In the genomic region with DNA sequence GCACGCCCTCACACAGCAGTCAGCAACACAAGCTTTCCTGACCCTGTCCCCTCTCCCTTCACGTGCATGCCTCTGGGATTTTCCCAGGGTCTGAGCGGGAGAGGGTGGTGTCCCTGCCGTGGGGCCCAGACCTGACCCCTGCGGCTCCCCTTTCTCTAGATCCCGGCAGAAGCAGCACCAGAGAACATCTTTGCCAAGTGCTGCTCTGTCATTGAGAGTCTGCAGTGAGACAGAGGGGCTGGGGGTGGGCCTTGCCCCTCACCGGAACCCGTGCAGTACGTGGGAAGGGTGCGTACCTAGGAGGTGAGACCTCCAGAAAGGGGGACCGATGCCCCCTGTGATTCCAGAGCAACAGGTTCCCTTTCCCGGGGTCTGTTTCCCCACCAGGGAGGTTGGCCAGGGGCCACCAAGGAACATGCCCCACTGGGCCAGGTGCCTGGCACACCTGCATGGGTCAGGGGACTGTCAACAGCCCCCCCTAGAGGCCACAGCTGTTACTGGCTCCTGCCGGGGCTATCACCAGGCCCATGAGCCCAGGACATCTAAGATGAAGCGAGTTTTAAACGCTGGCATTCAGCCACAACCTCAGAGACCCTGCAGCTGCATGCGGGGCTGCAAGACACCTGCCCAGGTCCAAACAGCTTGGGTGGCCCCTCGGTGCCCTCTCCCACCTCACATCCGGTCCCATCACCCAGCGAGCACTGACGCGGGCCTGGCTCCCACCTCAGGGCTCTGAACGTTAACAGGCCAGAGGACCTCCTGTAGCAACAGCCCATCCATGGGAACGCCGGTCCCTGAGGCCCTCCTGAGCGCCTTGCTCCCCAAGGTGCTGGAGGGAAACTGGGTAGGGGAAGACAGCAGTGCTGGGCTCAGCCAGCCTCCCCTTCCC, we compare ENCODE assay signal across 8 cellular contexts. TPM values are rescaled to one million over a fixed set of nuclear protein-coding genes. Genes with fewer than 3 reads are reported as not detected.
DNase-seq lines count a peak whose midpoint lies in the region; ATAC-seq and TF ChIP-seq lines count a peak whose summit lies in the region.

No MANE protein-coding gene starts in this region.

- H3K36me3 ChIP-seq in BJ (ENCODE audit: control insufficient read depth, insufficient read depth, low read length) (peaks cover 29% of the 10 kb centered on the region), GM23338 (ENCODE audit: insufficient read depth) (peaks cover 8% of the 10 kb centered on the region; the same call in 1 of the 2 replicates)

- H3K9me3 Mint-ChIP-seq in GM23338 = no peaks in the 10 kb centered on the region; the same call in 2 of the 3 replicates
- no peaks in the 10 kb centered on the region for H3K9me3 Mint-ChIP-seq in effector memory CD8-positive, alpha-beta T cell
- no peaks in the 10 kb centered on the region for H3K9me3 Mint-ChIP-seq in neural crest cell

- peaks cover 21% of the 10 kb centered on the region for H3K4me1 Mint-ChIP-seq in GM23338
- no peaks in the 10 kb centered on the region for H3K4me1 Mint-ChIP-seq in effector memory CD8-positive, alpha-beta T cell (ENCODE audit: low read depth in 2 of 2)
- no peaks in the 10 kb centered on the region for H3K4me1 Mint-ChIP-seq in neural crest cell

- TF ChIP-seq CTCF in BJ (IDR thresholded peaks at IDR 0.05; ENCODE audit: insufficient read depth, low read depth, low read length) = peak; percentile 59
- TF ChIP-seq CTCF in GM23338 (conservative IDR thresholded peaks at IDR 0.05; ENCODE audit: low read depth in 2 of 2) = peak; percentile 88 to 90
- peak; percentile 54 for TF ChIP-seq CTCF in WI38 (IDR thresholded peaks at IDR 0.05; ENCODE audit: low read depth, low read length)
- TF ChIP-seq CTCF in neural crest cell (conservative IDR thresholded peaks at IDR 0.05) = peak; percentile 64

- H3K27me3 Mint-ChIP-seq in GM23338 (ENCODE audit: insufficient read depth, low read depth, poor library complexity) (peaks cover 6% of the 10 kb centered on the region), neural crest cell (ENCODE audit: low read depth) (no peaks in the 10 kb centered on the region)
- H3K27me3 Mint-ChIP-seq in effector memory CD8-positive, alpha-beta T cell = no peaks in the 10 kb centered on the region

- peaks cover 21% of the 10 kb centered on the region for H3F3A ChIP-seq in GM23338 (replicated peaks; ENCODE audit: low read depth)

- CTCF ChIA-PET in BJ (lab: Yijun Ruan, JAX) = interaction anchor here (1.3 to 1.9 kb wide), 3 partner anchors 8 to 11 kb away, joined by 5 to 6 read pairs (median 6); no protein-coding TSS in a partner anchor

- H2AFZ ChIP-seq in GM23338 = no peak overlapping the region

- H3K36me3 Mint-ChIP-seq in GM23338 (ENCODE audit: low read depth) = peaks cover 43% of the 10 kb centered on the region
- peaks cover 46% of the 10 kb centered on the region for H3K36me3 Mint-ChIP-seq in effector memory CD8-positive, alpha-beta T cell (ENCODE audit: insufficient read depth)
- no peaks in the 10 kb centered on the region for H3K36me3 Mint-ChIP-seq in neural crest cell (ENCODE audit: low read depth)

- H3K4me3 ChIP-seq in BJ (ENCODE audit: low read depth, low read length) (no peak overlapping the region), GM23338 (no peak overlapping the region), WI38 (ENCODE audit: low read depth, low read length) (no peak overlapping the region)

- H3K4me1 ChIP-seq in GM23338 (ENCODE audit: insufficient read depth) = peaks cover 10% of the 10 kb centered on the region

- H3K4me2 ChIP-seq in GM23338 = peak overlapping the region; percentile 62

- H3K27ac Mint-ChIP-seq in GM23338 = peak overlapping the region; percentile 89; the same call in 1 of the 2 replicates
- H3K27ac Mint-ChIP-seq in effector memory CD8-positive, alpha-beta T cell = no peak overlapping the region
- no peak overlapping the region for H3K27ac Mint-ChIP-seq in neural crest cell (ENCODE audit: unreplicated experiment)

- no peak for DNase-seq in BJ (ENCODE audit: low read depth)
- peak; percentile 91 for DNase-seq in GM23338 (ENCODE audit: low spot score)
- peak; percentile 25 to 44 (median 35) for DNase-seq in effector memory CD8-positive, alpha-beta T cell
- no peak for DNase-seq in neural crest cell (ENCODE audit: low read depth, low spot score)
- DNase-seq in cerebellum (ENCODE audit: low spot score) = no peak
- no peak for DNase-seq in Ammon's horn (ENCODE audit: low spot score)

- POLR2A ChIA-PET in BJ (lab: Charles Lee) = no interaction called here

- 0 out of 2 replicates have a peak, but pooled peaks cover 8% of the 10 kb centered on the region for H4K20me1 ChIP-seq in GM23338 (replicated peaks; ENCODE audit: insufficient read depth)

- peak overlapping the region; percentile 94 for H3K27ac ChIP-seq in GM23338 (ENCODE audit: low read depth)

- H3K4me3 Mint-ChIP-seq in GM23338 (no peak overlapping the region), neural crest cell (peak overlapping the region; percentile 57)
- H3K4me3 Mint-ChIP-seq in effector memory CD8-positive, alpha-beta T cell = no peak overlapping the region

- H3K27me3 ChIP-seq in BJ (ENCODE audit: control insufficient read depth, insufficient read depth, low read length) (no peaks in the 10 kb centered on the region), GM23338 (ENCODE audit: insufficient read depth) (no peaks in the 10 kb centered on the region)

- peak; percentile 89 for ATAC-seq in GM23338
- ATAC-seq in effector memory CD8-positive, alpha-beta T cell (replicated peaks) = peak; percentile 78
- no peak for ATAC-seq in HG03469 (IDR thresholded peaks at IDR 0.05; ENCODE audit: unreplicated experiment)

- no peaks in the 10 kb centered on the region for H3K9me2 ChIP-seq in GM23338 (ENCODE audit: insufficient read depth)

- H3K79me2 ChIP-seq in GM23338 (replicated peaks; ENCODE audit: insufficient read depth) = no peaks in the 10 kb centered on the region

TF ChIP-seq in GM23338, 12 proteins besides CTCF, POLR2A, EP300 and RAD21:
- no peak for TF ChIP-seq STAT1 (IDR thresholded peaks at IDR 0.05; ENCODE audit: unreplicated experiment)
- TF ChIP-seq POLR2AphosphoS5 (IDR thresholded peaks at IDR 0.05; ENCODE audit: low read depth) = peak; percentile 48; the same call in 1 of the 2 replicates

RNA-seq across cellular contexts. Expression of gene KHSRP, which starts 12.3 kb away (rescaled TPM):
- polyA plus RNA-seq in BJ (2011; rRNA removed) = 49.4 and 68.7 TPM in 2 replicates
- 59.7 and 75.5 TPM in 2 replicates for polyA minus RNA-seq in BJ (2011; rRNA and poly(A)+ RNA removed)
- total RNA-seq in GM23338 (2014; rRNA removed; shearing (Covaris generic)) = 359 and 367 TPM in 2 replicates
- polyA plus RNA-seq in GM23338 (2016; fragmentation: Nextera tagmentation; extraction: Ambion mirVana) = 129 and 144 TPM in 2 replicates
- total RNA-seq in neural crest cell = 678 and 690 TPM in 2 replicates
- total RNA-seq in cerebellum = 91.6 TPM

RNA-seq across cellular contexts. Expression of gene GTF2F1, which starts 19.4 kb away (rescaled TPM):
- 45.3 and 49.4 TPM in 2 replicates for polyA plus RNA-seq in BJ (2011; rRNA removed)
- 31.1 and 33.4 TPM in 2 replicates for polyA minus RNA-seq in BJ (2011; rRNA and poly(A)+ RNA removed)
- 44.4 and 65.5 TPM in 2 replicates for total RNA-seq in GM23338 (2014; rRNA removed; shearing (Covaris generic))
- polyA plus RNA-seq in GM23338 (2016; fragmentation: Nextera tagmentation; extraction: Ambion mirVana) = 62.1 and 76.1 TPM in 2 replicates
- 65.9 and 70.3 TPM in 2 replicates for total RNA-seq in neural crest cell
- total RNA-seq in cerebellum = 25.3 TPM

RNA-seq across cellular contexts. Expression of gene SLC25A41, which starts 21.2 kb away (rescaled TPM):
- 0.05 TPM in 1 of 2 replicates, not detected in the other for polyA plus RNA-seq in BJ (2011; rRNA removed)
- polyA minus RNA-seq in BJ (2011; rRNA and poly(A)+ RNA removed) = not detected in 2 replicates
- 0.35 TPM in 1 of 2 replicates, not detected in the other for total RNA-seq in GM23338 (2014; rRNA removed; shearing (Covaris generic))
- 0.23 and 0.24 TPM in 2 replicates for polyA plus RNA-seq in GM23338 (2016; fragmentation: Nextera tagmentation; extraction: Ambion mirVana)
- 1.2 and 1.6 TPM in 2 replicates for total RNA-seq in neural crest cell
- total RNA-seq in cerebellum = 0.91 TPM

RNA-seq across cellular contexts. Expression of gene PSPN, which starts 36.6 kb away (rescaled TPM):
- polyA plus RNA-seq in BJ (2011; rRNA removed) = 0.32 and 0.48 TPM in 2 replicates
- polyA minus RNA-seq in BJ (2011; rRNA and poly(A)+ RNA removed) = 0.95 and 1.2 TPM in 2 replicates
- 0.93 and 1.2 TPM in 2 replicates for total RNA-seq in GM23338 (2014; rRNA removed; shearing (Covaris generic))
- polyA plus RNA-seq in GM23338 (2016; fragmentation: Nextera tagmentation; extraction: Ambion mirVana) = 0.82 and 1.5 TPM in 2 replicates
- 4.1 and 4.4 TPM in 2 replicates for total RNA-seq in neural crest cell
- 3.3 TPM for total RNA-seq in cerebellum

RNA-seq across cellular contexts. Expression of gene ALKBH7, which starts 39.8 kb away (rescaled TPM):
- polyA plus RNA-seq in BJ (2011; rRNA removed) (29.2 and 40.9 TPM in 2 replicates), GM23338 (2016; fragmentation: Nextera tagmentation; extraction: Ambion mirVana) (66.3 and 76.1 TPM in 2 replicates)
- polyA minus RNA-seq in BJ (2011; rRNA and poly(A)+ RNA removed) = 8.6 and 10.9 TPM in 2 replicates
- total RNA-seq in GM23338 (2014; rRNA removed; shearing (Covaris generic)) = 52.0 and 75.4 TPM in 2 replicates
- total RNA-seq in neural crest cell (66.4 and 68.8 TPM in 2 replicates), cerebellum (21.2 TPM)

Comparison
In these comparisons a context has a peak if more than half of its experiments do, and no peak if none do; other contexts are left out.
1. DNase-seq: peak in GM23338 (single experiment) and effector memory CD8-positive, alpha-beta T cell (3 of 3); none in BJ (single experiment), neural crest cell (single experiment), cerebellum (single experiment) and Ammon's horn (single experiment).
2. Peak in every context shown above with its lines, with median percentiles within 50 percentile points of each other: CTCF ChIP-seq.